ENCODE assay signal across 30 cellular contexts in the genomic region with DNA sequence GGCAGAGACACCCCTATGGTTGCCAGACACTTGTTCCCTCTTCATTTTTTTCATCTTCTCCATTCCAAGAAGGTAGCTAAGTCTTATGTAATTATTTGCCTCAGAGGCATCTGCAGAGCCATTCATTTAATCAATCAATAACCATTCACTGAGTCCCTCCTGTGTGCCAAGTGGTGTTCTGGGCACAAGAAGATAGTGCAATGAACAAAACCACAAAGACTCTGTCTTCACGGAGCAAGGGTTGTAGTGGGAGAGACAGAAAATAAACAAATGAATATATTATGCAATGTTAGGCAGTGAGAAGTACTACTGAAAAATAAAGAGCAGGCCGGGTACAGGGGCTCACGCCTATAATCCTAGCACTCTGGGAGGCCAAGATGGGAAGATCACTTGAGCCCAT.
"Had no signal": no experiment of that assay in that cellular context is flagged by ENCODE, and none has a peak within 500 bp of the region (broad histone marks: within the 10 kb centered on the region; RNA-seq: fewer than 3 reads in every experiment).

No MANE protein-coding gene starts in this region.

- DNase-seq: activated CD4-positive, alpha-beta T cell treated with anti-CD3 and anti-CD28 coated beads for 48 hours; activated CD4-positive, alpha-beta T cell treated with anti-CD3 and anti-CD28 coated beads, Interleukin-2, amount 50 U/mL, for 48 hours; activated CD8-positive, alpha-beta memory T cell treated with anti-CD3 and anti-CD28 coated beads, Interleukin-2, amount 50 U/mL, for 4 hours; activated gamma-delta T cell treated with Interleukin-2 at 50 U/mL for 16 hours; activated naive CD4-positive, alpha-beta T cell treated with anti-CD3 and anti-CD28 coated beads, Interleukin-2, amount 50 U/mL, for 16 hours; activated T-cell treated with anti-CD3 and anti-CD28 coated beads, Interleukin-2, amount 50 U/mL, for 24 hours; amygdala; central memory CD4-positive, alpha-beta T cell; left ventricle myocardium superior; mammary epithelial cell; naive B cell; nephron progenitor cell; retina; sigmoid colon; small intestine; stimulated activated CD4-positive, alpha-beta T cell treated with anti-CD3 and anti-CD28 coated beads, Interleukin-1b, Interleukin-23, amount 100 ng/mL, for 48 hours; stimulated activated CD4-positive, alpha-beta T cell treated with anti-CD3 and anti-CD28 coated beads, Interleukin-4, amount 100 ng/mL, for 4 hours; stimulated activated CD8-positive, alpha-beta memory T cell treated with anti-CD3 and anti-CD28 coated beads, Interleukin-4, amount 100 ng/mL, for 48 hours; stimulated activated naive CD8-positive, alpha-beta T cell treated with anti-CD3 and anti-CD28 coated beads, Interleukin-15, amount 100 ng/mL, for 72 hours; T-helper 17 cell; T1000; thyroid gland; upper lobe of left lung; WERI-Rb-1 had no signal

- H3K9me3 ChIP-seq: neutrophil, sigmoid colon, thyroid gland, upper lobe of left lung, vagina had no signal

- H3K9me3 Mint-ChIP-seq: activated T-cell treated with anti-CD3 and anti-CD28 coated beads, Interleukin-2, amount 50 U/mL, for 24 hours; mesothelial cell of epicardium; nephron progenitor cell; stimulated activated memory B cell treated with anti-CD40 and anti-IgM and Interleukin-4, amounts not matched to agents 10 μg/mL and 1 μg/mL and 100 μg/mL, for 72 hours; stimulated activated naive CD8-positive, alpha-beta T cell treated with anti-CD3 and anti-CD28 coated beads, Interleukin-15, amount 100 ng/mL, for 72 hours had no signal

- H3K36me3 ChIP-seq: neutrophil, sigmoid colon, thyroid gland, upper lobe of left lung, vagina, WERI-Rb-1 had no signal

- H3K4me1 ChIP-seq: vagina had no signal

- H3K36me3 Mint-ChIP-seq: mesothelial cell of epicardium; naive B cell; stimulated activated memory B cell treated with anti-CD40 and anti-IgM and Interleukin-4, amounts not matched to agents 10 μg/mL and 1 μg/mL and 100 μg/mL, for 72 hours had no signal

- H3K4me3 Mint-ChIP-seq: activated T-cell treated with anti-CD3 and anti-CD28 coated beads, Interleukin-2, amount 50 U/mL, for 24 hours; mesothelial cell of epicardium; naive B cell; nephron progenitor cell; stimulated activated memory B cell treated with anti-CD40 and anti-IgM and Interleukin-4, amounts not matched to agents 10 μg/mL and 1 μg/mL and 100 μg/mL, for 72 hours; stimulated activated naive CD8-positive, alpha-beta T cell treated with anti-CD3 and anti-CD28 coated beads, Interleukin-15, amount 100 ng/mL, for 72 hours; T-helper 17 cell had no signal

- ATAC-seq: activated CD4-positive, CD25-positive, alpha-beta regulatory T cell treated with anti-CD3 and anti-CD28 coated beads, Interleukin-2, amount 50 U/mL, for 24 hours; esophagus mucosa; left ventricle myocardium superior; stimulated activated memory B cell treated with anti-CD40 and anti-IgM and Interleukin-4, amounts not matched to agents 10 μg/mL and 1 μg/mL and 100 μg/mL, for 72 hours; stimulated activated naive CD8-positive, alpha-beta T cell treated with anti-CD3 and anti-CD28 coated beads, Interleukin-15, amount 100 ng/mL, for 72 hours; T-helper 17 cell had no signal

- H3K27ac Mint-ChIP-seq: activated T-cell treated with anti-CD3 and anti-CD28 coated beads, Interleukin-2, amount 50 U/mL, for 24 hours; mesothelial cell of epicardium; naive B cell; nephron progenitor cell; stimulated activated memory B cell treated with anti-CD40 and anti-IgM and Interleukin-4, amounts not matched to agents 10 μg/mL and 1 μg/mL and 100 μg/mL, for 72 hours; stimulated activated naive CD8-positive, alpha-beta T cell treated with anti-CD3 and anti-CD28 coated beads, Interleukin-15, amount 100 ng/mL, for 72 hours; T-helper 17 cell had no signal

- H3K4me3 ChIP-seq: sigmoid colon, thyroid gland, upper lobe of left lung, vagina had no signal

- H3K4me1 Mint-ChIP-seq: naive B cell; stimulated activated naive CD8-positive, alpha-beta T cell treated with anti-CD3 and anti-CD28 coated beads, Interleukin-15, amount 100 ng/mL, for 72 hours had no signal

- H3K27me3 ChIP-seq: sigmoid colon, thyroid gland, upper lobe of left lung, vagina had no signal

- H3K27ac ChIP-seq: neutrophil, sigmoid colon, thyroid gland, upper lobe of left lung, vagina, WERI-Rb-1 had no signal
